ENCODE assay signal across 12 cellular contexts in genomic region chr17:19383681-19384470, GRCh38. TPM values are rescaled to one million over a fixed set of nuclear protein-coding genes. Genes with fewer than 3 reads are reported as not detected.
DNase-seq lines count a peak whose midpoint lies in the region; ATAC-seq and TF ChIP-seq lines count a peak whose summit lies in the region.
"Had no signal": no experiment of that assay in that cellular context is flagged by ENCODE, and none has a peak within 500 bp of the region (broad histone marks: within the 10 kb centered on the region; RNA-seq: fewer than 3 reads in every experiment).

No MANE protein-coding gene starts in this region.

- no peak for ATAC-seq in RWPE2 (ENCODE audit: low read depth)
- ATAC-seq in stimulated activated naive B cell treated with anti-CD40 and anti-IgM and Interleukin-4, amounts not matched to agents 10 μg/mL and 1 μg/mL and 100 μg/mL, for 72 hours (replicated peaks), result no peak
- ATAC-seq: activated CD8-positive, alpha-beta memory T cell treated with anti-CD3 and anti-CD28 coated beads, Interleukin-2, amount 10 ng/mL, durations not matched to agents 7 days and 5 days had no signal

- TF ChIP-seq CTCF in RWPE2 (IDR thresholded peaks at IDR 0.05; ENCODE audit: poor library complexity, severe bottlenecking), result no peak
- TF ChIP-seq CTCF in tibial artery (IDR thresholded peaks at IDR 0.05), result no peak
- TF ChIP-seq CTCF in Calu3 (IDR thresholded peaks at IDR 0.05; ENCODE audit: unreplicated experiment), result no peak

- CTCF ChIA-PET in Calu3 (lab: Charles Lee), result no interaction called here

- H3K27me3 ChIP-seq in RWPE2 (ENCODE audit: insufficient read depth, poor library complexity, severe bottlenecking) (no peaks in the 10 kb centered on the region), esophagus (ENCODE audit: control insufficient read depth in 1 of 2, insufficient read depth in 2 of 2, low read length in 2 of 2) (no peaks in the 10 kb centered on the region), muscle layer of duodenum (ENCODE audit: low read depth, low read length) (no peaks in the 10 kb centered on the region), tibial artery (no peaks in the 10 kb centered on the region)
- H3K27me3 ChIP-seq: body of pancreas had no signal

- H3K36me3 Mint-ChIP-seq in Calu3 (ENCODE audit: insufficient read depth, unreplicated experiment), result peaks cover 20% of the 10 kb centered on the region
- peaks cover 29 to 49% of the 10 kb centered on the region in 2 donors for H3K36me3 Mint-ChIP-seq in stimulated activated naive B cell treated with anti-CD40 and anti-IgM and Interleukin-4, amounts not matched to agents 10 μg/mL and 1 μg/mL and 100 μg/mL, for 72 hours

- H3K9me3 ChIP-seq in RWPE2 (ENCODE audit: severe bottlenecking), result no peaks in the 10 kb centered on the region
- H3K9me3 ChIP-seq in esophagus (ENCODE audit: control insufficient read depth in 2 of 2, insufficient read depth in 1 of 2, low read depth in 1 of 2, low read length in 1 of 2), result no peaks in the 10 kb centered on the region
- no peaks in the 10 kb centered on the region for H3K9me3 ChIP-seq in muscle layer of duodenum (ENCODE audit: control insufficient read depth in 1 of 2, low read length in 2 of 2)
- no peaks in the 10 kb centered on the region for H3K9me3 ChIP-seq in tibial artery
- H3K9me3 ChIP-seq: body of pancreas had no signal

- BruUV-seq in Calu3 (replicated peaks; lab: Mats Ljungman, UMichigan), result no TSS peak

- intact Hi-C loops in tibial artery (cut with DNase I; ENCODE audit: low total_unique reads) (no loop called here), Calu3 (cut with micrococcal nuclease; ENCODE audit: unreplicated experiment) (no loop called here)

- no peak overlapping the region for H3K4me3 ChIP-seq in RWPE2 (ENCODE audit: severe bottlenecking)
- H3K4me3 ChIP-seq in esophagus (ENCODE audit: low read depth in 1 of 2, low read length in 2 of 2), result no peak overlapping the region
- H3K4me3 ChIP-seq in muscle layer of duodenum (ENCODE audit: low read depth in 1 of 2, low read length in 2 of 2), result peak overlapping the region in 1 of 2 donors; percentile 58
- no peak overlapping the region for H3K4me3 ChIP-seq in tibial artery
- H3K4me3 ChIP-seq: body of pancreas had no signal

- H3K27me3 Mint-ChIP-seq in Calu3 (ENCODE audit: unreplicated experiment), result no peaks in the 10 kb centered on the region
- peaks cover 11 to 21% of the 10 kb centered on the region in 2 donors for H3K27me3 Mint-ChIP-seq in stimulated activated naive B cell treated with anti-CD40 and anti-IgM and Interleukin-4, amounts not matched to agents 10 μg/mL and 1 μg/mL and 100 μg/mL, for 72 hours
- H3K27me3 Mint-ChIP-seq: activated CD8-positive, alpha-beta memory T cell treated with anti-CD3 and anti-CD28 coated beads, Interleukin-2, amount 10 ng/mL, durations not matched to agents 7 days and 5 days had no signal

- H3K27ac ChIP-seq in RWPE2 (ENCODE audit: poor library complexity, severe bottlenecking) (peak overlapping the region; percentile 11), esophagus (ENCODE audit: low read depth in 2 of 2, low read length in 1 of 2) (peak overlapping the region; percentile 89 to 98), muscle layer of duodenum (ENCODE audit: low read length) (peak overlapping the region; percentile 31), tibial artery (peak overlapping the region; percentile 97 to 98)

- no peak overlapping the region for H3K4me3 Mint-ChIP-seq in Calu3 (ENCODE audit: low read depth, unreplicated experiment)
- no peak overlapping the region for H3K4me3 Mint-ChIP-seq in stimulated activated naive B cell treated with anti-CD40 and anti-IgM and Interleukin-4, amounts not matched to agents 10 μg/mL and 1 μg/mL and 100 μg/mL, for 72 hours
- H3K4me3 Mint-ChIP-seq: activated CD8-positive, alpha-beta memory T cell treated with anti-CD3 and anti-CD28 coated beads, Interleukin-2, amount 10 ng/mL, durations not matched to agents 7 days and 5 days had no signal

- peaks cover 49% of the 10 kb centered on the region for H3K36me3 ChIP-seq in RWPE2 (ENCODE audit: low read depth)
- H3K36me3 ChIP-seq in esophagus (ENCODE audit: control insufficient read depth in 2 of 2, insufficient read depth in 2 of 2, low read length in 1 of 2), result peaks cover 10 to 38% of the 10 kb centered on the region in 2 donors
- peaks cover 26 to 45% of the 10 kb centered on the region in 2 donors for H3K36me3 ChIP-seq in muscle layer of duodenum (ENCODE audit: control insufficient read depth in 1 of 2, insufficient read depth in 2 of 2, low read length in 2 of 2)
- H3K36me3 ChIP-seq in tibial artery, result peaks cover 40 to 51% (median 50%) of the 10 kb centered on the region in 3 donors

- no peak overlapping the region for H3K27ac Mint-ChIP-seq in Calu3 (ENCODE audit: unreplicated experiment)
- no peak overlapping the region for H3K27ac Mint-ChIP-seq in stimulated activated naive B cell treated with anti-CD40 and anti-IgM and Interleukin-4, amounts not matched to agents 10 μg/mL and 1 μg/mL and 100 μg/mL, for 72 hours
- H3K27ac Mint-ChIP-seq: activated CD8-positive, alpha-beta memory T cell treated with anti-CD3 and anti-CD28 coated beads, Interleukin-2, amount 10 ng/mL, durations not matched to agents 7 days and 5 days had no signal

- no peaks in the 10 kb centered on the region for H3K9me3 Mint-ChIP-seq in Calu3 (ENCODE audit: low read depth, unreplicated experiment)
- no peaks in the 10 kb centered on the region for H3K9me3 Mint-ChIP-seq in stimulated activated naive B cell treated with anti-CD40 and anti-IgM and Interleukin-4, amounts not matched to agents 10 μg/mL and 1 μg/mL and 100 μg/mL, for 72 hours

- 61 to 74% methylated on average over 6 of the region's 6 CpGs for WGBS in esophagus, 2 donors

- no peaks in the 10 kb centered on the region for H3K4me1 Mint-ChIP-seq in Calu3 (ENCODE audit: low read depth, unreplicated experiment)
- peaks cover 16 to 35% of the 10 kb centered on the region in 2 donors for H3K4me1 Mint-ChIP-seq in stimulated activated naive B cell treated with anti-CD40 and anti-IgM and Interleukin-4, amounts not matched to agents 10 μg/mL and 1 μg/mL and 100 μg/mL, for 72 hours

- DNase-seq in RWPE2 (ENCODE audit: low spot score) (no peak), tibial artery (peak; percentile 67 to 83), Calu3 (no peak)
- DNase-seq in stimulated activated naive CD4-positive, alpha-beta T cell treated with Interleukin-2 at 50 U/mL for 16 hours (lab: John Stamatoyannopoulos, UW), result no peak
- no peak for DNase-seq in stimulated activated naive B cell treated with anti-CD40 and anti-IgM and Interleukin-4, amounts not matched to agents 10 μg/mL and 1 μg/mL and 100 μg/mL, for 72 hours
- DNase-seq: activated CD8-positive, alpha-beta memory T cell treated with anti-CD3 and anti-CD28 coated beads, Interleukin-2, amount 10 ng/mL, durations not matched to agents 7 days and 5 days; NCI-H526 treated with DMSO at 0.1 percent for 48 hours had no signal

- H3K4me1 ChIP-seq in RWPE2 (ENCODE audit: insufficient read depth, poor library complexity, severe bottlenecking), result peaks cover 9% of the 10 kb centered on the region
- peaks cover 24 to 56% of the 10 kb centered on the region in 2 donors for H3K4me1 ChIP-seq in esophagus (ENCODE audit: control insufficient read depth in 2 of 2, insufficient read depth in 2 of 2, low read length in 1 of 2)
- peaks cover 28 to 60% of the 10 kb centered on the region in 2 donors for H3K4me1 ChIP-seq in muscle layer of duodenum (ENCODE audit: control insufficient read depth in 1 of 2, insufficient read depth in 2 of 2, low read length in 2 of 2)
- peaks cover 9 to 93% (median 82%) of the 10 kb centered on the region in 4 donors for H3K4me1 ChIP-seq in tibial artery

RNA-seq across cellular contexts. Expression of gene MFAP4, which starts 3.1 kb away (rescaled TPM):
- polyA plus RNA-seq in esophagus, result 10 to 100 TPM in 1 of 2 donors, 1 to 10 TPM in 1; 8.3 to 33.7 TPM
- total RNA-seq in Calu3 (2022), result not detected in 2 replicates
- total RNA-seq: activated CD8-positive, alpha-beta memory T cell treated with anti-CD3 and anti-CD28 coated beads, Interleukin-2, amount 10 ng/mL, durations not matched to agents 7 days and 5 days; T-helper 2 cell treated with Interferon-gamma antibody and Interleukin-4, amounts not matched to agents 100 ng/mL and 5 ng/mL, for 36 hours had no signal
- polyA plus RNA-seq: neural cell had no signal

RNA-seq across cellular contexts. Expression of gene MAPK7, which starts 5.6 kb away (rescaled TPM):
- polyA plus RNA-seq in esophagus, result 10 to 100 TPM; 27.7 to 28.3 TPM
- total RNA-seq in Calu3 (2022), result 15.0 and 19.3 TPM in 2 replicates

RNA-seq across cellular contexts. Expression of gene B9D1, which starts 21.4 kb away (rescaled TPM):
- 10 to 100 TPM in 1 of 2 donors, 1 to 10 TPM in 1; 8.2 to 11.5 TPM for polyA plus RNA-seq in esophagus
- total RNA-seq in Calu3 (2022), result 14.1 and 15.6 TPM in 2 replicates

RNA-seq across cellular contexts. Expression of gene RNF112, which starts 27.2 kb away (rescaled TPM):
- 1 to 10 TPM; 1.1 to 3.7 TPM for polyA plus RNA-seq in esophagus
- 0.61 and 1.3 TPM in 2 replicates for total RNA-seq in Calu3 (2022)

Comparison
In these comparisons a context has a peak if more than half of its experiments do, and no peak if none do; other contexts are left out.
1. DNase-seq: peak in tibial artery (2 of 2); none in RWPE2 (single experiment), Calu3 (single experiment), stimulated activated naive CD4-positive, alpha-beta T cell treated with Interleukin-2 at 50 U/mL for 16 hours (single experiment) and stimulated activated naive B cell treated with anti-CD40 and anti-IgM and Interleukin-4, amounts not matched to agents 10 μg/mL and 1 μg/mL and 100 μg/mL, for 72 hours (single experiment).
2. H3K27ac ChIP-seq: peak in every context shown above with its lines; median percentile 98 in tibial artery; 94 in esophagus; 31 in muscle layer of duodenum; 11 in RWPE2.